Comparison of ENCODE assay signal across 18 cellular contexts in the genomic region with DNA sequence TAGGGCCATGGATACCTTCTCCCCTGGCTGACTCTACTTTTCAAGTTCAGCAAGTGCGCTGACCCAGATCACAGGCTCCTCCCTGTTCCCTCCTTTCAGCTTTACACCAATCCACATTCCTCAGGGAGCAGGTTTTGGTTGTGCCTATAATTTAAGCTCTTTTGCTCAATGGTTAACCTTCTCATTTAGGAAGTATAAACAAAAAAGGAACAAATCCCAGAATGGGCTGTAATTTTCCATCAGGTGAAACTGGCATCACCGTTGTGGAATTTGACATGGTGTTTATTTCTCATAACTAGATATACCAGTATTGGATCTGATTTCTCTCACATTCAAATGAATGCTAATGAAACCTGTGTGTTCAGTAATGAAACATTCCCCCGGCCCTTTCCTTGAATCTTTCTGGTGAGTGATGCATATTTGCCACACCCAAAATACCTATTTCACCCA. TPM values are rescaled to one million over a fixed set of nuclear protein-coding genes. Genes with fewer than 3 reads are reported as not detected.
DNase-seq lines count a peak whose midpoint lies in the region; ATAC-seq, FAIRE-seq and TF ChIP-seq lines count a peak whose summit lies in the region.
"Had no signal": no experiment of that assay in that cellular context is flagged by ENCODE, and none has a peak within 500 bp of the region (broad histone marks: within the 10 kb centered on the region; RNA-seq: fewer than 3 reads in every experiment).

No MANE protein-coding gene starts in this region.

- peak overlapping the region; percentile 83 for H3K4me2 ChIP-seq in keratinocyte (ENCODE audit: control insufficient read depth, extremely low read depth, insufficient read depth, low read depth, low read length)
- H3K4me2 ChIP-seq: BLaER1 treated with 17β-estradiol and CSF1 and Interleukin-3, amounts not matched to agents 10 nM and 100 nM had no signal

- H3K27ac ChIP-seq in breast epithelium: peak overlapping the region; percentile 49 to 77
- peak overlapping the region; percentile 96 for H3K27ac ChIP-seq in keratinocyte (ENCODE audit: control insufficient read depth, insufficient read depth, low read length)
- H3K27ac ChIP-seq: BLaER1 treated with 17β-estradiol and CSF1 and Interleukin-3, amounts not matched to agents 10 nM and 100 nM; sigmoid colon had no signal

- H3K9ac ChIP-seq in keratinocyte (ENCODE audit: control insufficient read depth, extremely low read depth, insufficient read depth, low read length): peak overlapping the region; percentile 57
- H3K9ac ChIP-seq: BLaER1 treated with 17β-estradiol and CSF1 and Interleukin-3, amounts not matched to agents 10 nM and 100 nM had no signal

- H3K36me3 ChIP-seq in breast epithelium (no peaks in the 10 kb centered on the region), keratinocyte (ENCODE audit: control insufficient read depth in 2 of 2, extremely low read depth in 1 of 2, insufficient read depth in 2 of 2, low read length in 2 of 2) (no peaks in the 10 kb centered on the region)
- H3K36me3 ChIP-seq: MG63, sigmoid colon, thoracic aorta had no signal

- peak overlapping the region; percentile 16 for H2AFZ ChIP-seq in keratinocyte (ENCODE audit: control insufficient read depth, low read length)

- H3K4me3 Mint-ChIP-seq in stimulated activated effector memory CD8-positive, alpha-beta T cell treated with anti-CD3 and anti-CD28 coated beads, Interleukin-12 subunit alpha, Interleukin-12 subunit beta, amount 100 ng/mL, for 72 hours: no peak overlapping the region
- H3K4me3 Mint-ChIP-seq: HFFc6 had no signal

- dilution Hi-C loops in keratinocyte (cut with MboI; ENCODE audit: extremely low pct_ligation_motif_present, low sequenced_read_pairs): no loop called here

- TF ChIP-seq CTCF in breast epithelium (IDR thresholded peaks at IDR 0.05) (no peak), keratinocyte (optimal IDR thresholded peaks at IDR 0.05 in 1 of 3, IDR thresholded peaks at IDR 0.05 in 1 of 3, conservative IDR thresholded peaks at IDR 0.05 in 1 of 3; ENCODE audit: extremely low read depth in 1 of 3, insufficient read depth in 2 of 3, low read length in 3 of 3) (no peak)

- H3K9me3 Mint-ChIP-seq in stimulated activated effector memory CD8-positive, alpha-beta T cell treated with anti-CD3 and anti-CD28 coated beads, Interleukin-12 subunit alpha, Interleukin-12 subunit beta, amount 100 ng/mL, for 72 hours: no peaks in the 10 kb centered on the region
- H3K9me3 Mint-ChIP-seq: HFFc6 had no signal

- TF ChIP-seq POLR2A in breast epithelium (IDR thresholded peaks at IDR 0.05): no peak

- peak overlapping the region; percentile 21 for H3K27ac Mint-ChIP-seq in stimulated activated effector memory CD8-positive, alpha-beta T cell treated with anti-CD3 and anti-CD28 coated beads, Interleukin-12 subunit alpha, Interleukin-12 subunit beta, amount 100 ng/mL, for 72 hours
- H3K27ac Mint-ChIP-seq: HFFc6 had no signal

- H3K4me1 Mint-ChIP-seq in stimulated activated effector memory CD8-positive, alpha-beta T cell treated with anti-CD3 and anti-CD28 coated beads, Interleukin-12 subunit alpha, Interleukin-12 subunit beta, amount 100 ng/mL, for 72 hours: peaks cover 39% of the 10 kb centered on the region

- H3K9me1 ChIP-seq in keratinocyte (ENCODE audit: control insufficient read depth, extremely low read depth, insufficient read depth, low read length): no peaks in the 10 kb centered on the region

- H3K4me3 ChIP-seq in breast epithelium (no peak overlapping the region), keratinocyte (ENCODE audit: control insufficient read depth in 2 of 3, extremely low read depth in 1 of 3, insufficient read depth in 2 of 3, low read depth in 1 of 3, low read length in 3 of 3) (peak overlapping the region in 2 of 3 experiments; percentile 20 to 50)
- H3K4me3 ChIP-seq: BLaER1 treated with 17β-estradiol and CSF1 and Interleukin-3, amounts not matched to agents 10 nM and 100 nM; MG63; sigmoid colon; thoracic aorta had no signal

- H3K36me3 Mint-ChIP-seq in stimulated activated effector memory CD8-positive, alpha-beta T cell treated with anti-CD3 and anti-CD28 coated beads, Interleukin-12 subunit alpha, Interleukin-12 subunit beta, amount 100 ng/mL, for 72 hours: peaks cover 13% of the 10 kb centered on the region

- DNase-seq in NCI-H69 (lab: John Stamatoyannopoulos, UW) (peak; percentile 7), breast epithelium (ENCODE audit: low spot score in 2 of 2) (no peak), keratinocyte (ENCODE audit: low read depth, low spot score) (peak; percentile 25), NCI-H2227 treated with DMSO at 0.1 percent for 48 hours (lab: John Stamatoyannopoulos, UW) (no peak), hippocampal formation (lab: John Stamatoyannopoulos, UW) (no peak)
- no peak for DNase-seq in stimulated activated effector memory CD8-positive, alpha-beta T cell treated with anti-CD3 and anti-CD28 coated beads, Interleukin-12 subunit alpha, Interleukin-12 subunit beta, amount 100 ng/mL, for 72 hours (ENCODE audit: low spot score in 2 of 2)
- DNase-seq: activated CD4-positive, alpha-beta T cell treated with anti-CD3 and anti-CD28 coated beads, Interleukin-2, amount 50 U/mL, for 48 hours; caudate nucleus; DMS53; foreskin fibroblast; HFFc6; MG63; NCI-H187; NCI-H446 treated with DMSO at 0.1 percent for 48 hours; sigmoid colon had no signal

- intact Hi-C loops in breast epithelium (cut with DNase I; ENCODE audit: low total_unique reads): no loop called here

- H4K20me1 ChIP-seq in keratinocyte (ENCODE audit: control insufficient read depth, extremely low read depth, insufficient read depth, low read length): no peaks in the 10 kb centered on the region

- H3K79me2 ChIP-seq in keratinocyte (ENCODE audit: control insufficient read depth, insufficient read depth, low read length): peaks cover 66% of the 10 kb centered on the region

- FAIRE-seq in keratinocyte (lab: Jason Lieb, UNC): peak; percentile 9

- ATAC-seq in stimulated activated effector memory CD8-positive, alpha-beta T cell treated with anti-CD3 and anti-CD28 coated beads, Interleukin-12 subunit alpha, Interleukin-12 subunit beta, amount 100 ng/mL, for 72 hours: no peak
- no peak for ATAC-seq in SK-N-SH treated with all-trans-retinoic acid at 6 μM for 48 hours

- H3K9me3 ChIP-seq in breast epithelium (no peaks in the 10 kb centered on the region), keratinocyte (ENCODE audit: control insufficient read depth, low read depth, low read length) (no peaks in the 10 kb centered on the region)
- H3K9me3 ChIP-seq: BLaER1 treated with 17β-estradiol and CSF1 and Interleukin-3, amounts not matched to agents 10 nM and 100 nM; MG63; sigmoid colon; thoracic aorta had no signal

- H3K27me3 ChIP-seq in breast epithelium: no peaks in the 10 kb centered on the region
- H3K27me3 ChIP-seq in keratinocyte (ENCODE audit: control insufficient read depth, extremely low read depth, insufficient read depth, low read length): no peaks in the 10 kb centered on the region
- H3K27me3 ChIP-seq: BLaER1 treated with 17β-estradiol and CSF1 and Interleukin-3, amounts not matched to agents 10 nM and 100 nM; MG63; sigmoid colon had no signal

- H3K4me1 ChIP-seq in breast epithelium (no peaks in the 10 kb centered on the region), keratinocyte (ENCODE audit: control insufficient read depth, extremely low read depth, insufficient read depth, low read length) (peaks cover 24% of the 10 kb centered on the region)

TF ChIP-seq in SK-N-SH treated with all-trans-retinoic acid at 6 μM for 48 hours, 23 proteins besides CTCF, POLR2A, EP300 and RAD21 (continues in another document):
- TF ChIP-seq ZNF70 (CRISPR knock-in tag; IDR thresholded peaks at IDR 0.05) (no peak), SNAI2 (CRISPR knock-in tag; IDR thresholded peaks at IDR 0.05) (no peak), ZC3H10 (CRISPR knock-in tag; IDR thresholded peaks at IDR 0.05) (no peak), TOX (CRISPR knock-in tag; IDR thresholded peaks at IDR 0.05; ENCODE audit: borderline replicate concordance) (no peak), TSHZ2 (CRISPR knock-in tag; IDR thresholded peaks at IDR 0.05) (no peak)

RNA-seq across cellular contexts. Expression of gene STRN, which starts 13.6 kb away (rescaled TPM):
- total RNA-seq in breast epithelium: 10 to 100 TPM; 27.2 to 35.1 (median 32.5) TPM
- polyA plus RNA-seq in keratinocyte: 16.3 to 29.3 TPM (median 22.5 TPM) in 3 replicates
- 37.7 TPM for polyA plus RNA-seq in keratinocyte (2011; ENCODE audit: low read depth)
- polyA plus RNA-seq in keratinocyte (2011; cell fraction: cytosol; rRNA removed): 9.2 and 22.2 TPM in 2 replicates
- 20.5 and 22.3 TPM in 2 replicates for polyA plus RNA-seq in keratinocyte (2011; cell fraction: nucleus; rRNA removed)
- 15.5 and 19.5 TPM in 2 replicates for polyA plus RNA-seq in keratinocyte (2012; ENCODE audit: low replicate concordance)
- polyA minus RNA-seq in keratinocyte: 15.5 to 54.1 TPM (median 36.8 TPM) in 3 replicates
- polyA minus RNA-seq in keratinocyte (2011; cell fraction: cytosol; rRNA and poly(A)+ RNA removed): 14.6 TPM
- 18.1 and 40.1 TPM in 2 replicates for polyA minus RNA-seq in keratinocyte (2011; cell fraction: nucleus; rRNA and poly(A)+ RNA removed)

Comparison
In these comparisons a context has a peak if more than half of its experiments do, and no peak if none do; other contexts are left out.
1. DNase-seq: peak in NCI-H69 (single experiment) and keratinocyte (single experiment); none in breast epithelium (0 of 2), stimulated activated effector memory CD8-positive, alpha-beta T cell treated with anti-CD3 and anti-CD28 coated beads, Interleukin-12 subunit alpha, Interleukin-12 subunit beta, amount 100 ng/mL, for 72 hours (0 of 2), NCI-H2227 treated with DMSO at 0.1 percent for 48 hours (single experiment) and hippocampal formation (0 of 2).
2. H3K4me3 ChIP-seq: peak in keratinocyte (2 of 3); none in breast epithelium (0 of 3).